In genomic region chr11:20050551-20051333, GRCh38 we compare ENCODE assay signal across 15 cellular contexts.
DNase-seq lines count a peak whose midpoint lies in the region; ATAC-seq, FAIRE-seq and TF ChIP-seq lines count a peak whose summit lies in the region.
"Had no signal": no experiment of that assay in that cellular context is flagged by ENCODE, and none has a peak within 500 bp of the region (broad histone marks: within the 10 kb centered on the region; RNA-seq: fewer than 3 reads in every experiment).

No MANE protein-coding gene starts in this region.

- H3K4ac ChIP-seq in mesenchymal stem cell (ENCODE audit: low read depth in 1 of 2, low read length in 2 of 2), result no peak overlapping the region

- intact Hi-C loops in left ventricle myocardium superior (cut with micrococcal nuclease), result no loop called here
- intact Hi-C loops in body of pancreas (cut with DNase I), result no loop called here

- H4K91ac ChIP-seq in mesenchymal stem cell (ENCODE audit: low read length), result no peak overlapping the region

- H2AK5ac ChIP-seq in mesenchymal stem cell (ENCODE audit: low read length, severe bottlenecking), result peak overlapping the region; percentile 71

- H2BK12ac ChIP-seq in mesenchymal stem cell (ENCODE audit: low read length in 2 of 2), result no peak overlapping the region

- peak; percentile 58 for FAIRE-seq in bronchial epithelial cell (lab: Jason Lieb, UNC)
- FAIRE-seq: K562 had no signal

- no peak overlapping the region for H3K4me2 ChIP-seq in mesenchymal stem cell (ENCODE audit: low read length, poor library complexity, severe bottlenecking)

- DNase-seq in cardiac muscle cell (ENCODE audit: low read depth in 1 of 2, low spot score in 1 of 2) (peak in 1 of 2 donors; percentile 35), left ventricle myocardium superior (no peak), bronchial epithelial cell (ENCODE audit: low read depth) (peak; percentile 92), mesenchymal stem cell (no peak), upper lobe of left lung (no peak), NCI-H146 treated with DMSO at 0.1 percent for 48 hours (lab: John Stamatoyannopoulos, UW; ENCODE audit: unreplicated experiment) (no peak), body of pancreas (no peak)
- DNase-seq in activated naive CD4-positive, alpha-beta T cell treated with Interleukin-2 at 50 U/mL for 16 hours, result no peak
- DNase-seq: activated CD8-positive, alpha-beta T cell treated with anti-CD3 and anti-CD28 coated beads for 36 hours; activated gamma-delta T cell; COR-L47; NCI-H2081; SHP77 treated with DMSO at 0.1 percent for 48 hours had no signal

- WGBS in mesenchymal stem cell, result 80% methylated on average over 9 of the region's 9 CpGs
- 79 to 86% methylated on average over 9 of the region's 9 CpGs for WGBS in upper lobe of left lung, 2 donors
- WGBS in body of pancreas, 2 donors, result 84 to 88% methylated on average over 9 of the region's 9 CpGs

- H3K27me3 ChIP-seq in cardiac muscle cell (no peaks in the 10 kb centered on the region), bronchial epithelial cell (ENCODE audit: control insufficient read depth, insufficient read depth, low read length) (no peaks in the 10 kb centered on the region), mesenchymal stem cell (ENCODE audit: control insufficient read depth in 1 of 2, insufficient read depth in 1 of 2, low read length in 2 of 2) (no peaks in the 10 kb centered on the region), upper lobe of left lung (no peaks in the 10 kb centered on the region), body of pancreas (no peaks in the 10 kb centered on the region)

- H2AFZ ChIP-seq in mesenchymal stem cell (ENCODE audit: low read depth, low read length), result no peak overlapping the region

- H3K36me3 ChIP-seq in cardiac muscle cell (peaks cover 80% of the 10 kb centered on the region), bronchial epithelial cell (ENCODE audit: control insufficient read depth, insufficient read depth, low read length) (peaks cover 10% of the 10 kb centered on the region), mesenchymal stem cell (ENCODE audit: control insufficient read depth in 1 of 2, insufficient read depth in 2 of 2, low read depth in 1 of 2, low read length in 2 of 2) (peaks cover 17 to 91% of the 10 kb centered on the region in 2 experiments), upper lobe of left lung (peaks cover 0 to 37% (median 7%) of the 10 kb centered on the region in 4 donors), body of pancreas (replicated peaks in 1 of 2; ENCODE audit: insufficient read depth in 1 of 2, low read depth in 2 of 2) (peaks cover 0 to 15% of the 10 kb centered on the region in 2 donors)

- H4K8ac ChIP-seq in mesenchymal stem cell (ENCODE audit: low read length), result no peak overlapping the region

- H3K27ac ChIP-seq in cardiac muscle cell, result peak overlapping the region; percentile 93
- H3K27ac ChIP-seq in mesenchymal stem cell (ENCODE audit: low read length, poor library complexity, severe bottlenecking), result peak overlapping the region; percentile 29
- peak overlapping the region in 3 of 4 donors; percentile 19 to 50 (median 37) for H3K27ac ChIP-seq in upper lobe of left lung
- no peak overlapping the region for H3K27ac ChIP-seq in body of pancreas

- peaks cover 2% of the 10 kb centered on the region for H3K79me1 ChIP-seq in mesenchymal stem cell (replicated peaks; ENCODE audit: low read length, poor library complexity, severe bottlenecking)

- no peak for TF ChIP-seq EP300 in upper lobe of left lung (IDR thresholded peaks at IDR 0.05)

- no peak for TF ChIP-seq CTCF in cardiac muscle cell (IDR thresholded peaks at IDR 0.05; ENCODE audit: low read depth, low read length)
- TF ChIP-seq CTCF in bronchial epithelial cell (IDR thresholded peaks at IDR 0.05; ENCODE audit: insufficient read depth, low read length, severe bottlenecking), result no peak
- TF ChIP-seq CTCF in upper lobe of left lung (IDR thresholded peaks at IDR 0.05), result no peak
- TF ChIP-seq CTCF in body of pancreas (IDR thresholded peaks at IDR 0.05), result no peak

- H2BK15ac ChIP-seq in mesenchymal stem cell (ENCODE audit: low read depth, poor library complexity, severe bottlenecking), result no peak overlapping the region

- H3K14ac ChIP-seq in mesenchymal stem cell (ENCODE audit: low read length in 2 of 2), result no peak overlapping the region

- ATAC-seq in left ventricle myocardium superior (no peak), upper lobe of left lung (ENCODE audit: low FRiP score in 2 of 2) (peak in 1 of 2 donors; percentile 76), body of pancreas (no peak)
- ATAC-seq: activated CD8-positive, alpha-beta T cell treated with anti-CD3 and anti-CD28 coated beads for 36 hours; K562 had no signal

- no peak overlapping the region for H2BK5ac ChIP-seq in mesenchymal stem cell (ENCODE audit: low read depth, low read length, poor library complexity, severe bottlenecking)

- H3K4me3 ChIP-seq in cardiac muscle cell (no peak overlapping the region), bronchial epithelial cell (ENCODE audit: low read depth, low read length) (no peak overlapping the region), mesenchymal stem cell (ENCODE audit: insufficient read depth in 1 of 2, low read depth in 1 of 2, low read length in 2 of 2) (no peak overlapping the region), upper lobe of left lung (no peak overlapping the region), body of pancreas (no peak overlapping the region)
- H3K4me3 ChIP-seq: K562, skin epidermis had no signal

- H3K23ac ChIP-seq in mesenchymal stem cell (ENCODE audit: low read length in 2 of 2), result no peak overlapping the region

- H3K9me3 ChIP-seq in cardiac muscle cell (ENCODE audit: low read depth), result no peaks in the 10 kb centered on the region
- H3K9me3 ChIP-seq in mesenchymal stem cell (ENCODE audit: control insufficient read depth, low read length), result no peaks in the 10 kb centered on the region
- H3K9me3 ChIP-seq in upper lobe of left lung, result no peaks in the 10 kb centered on the region
- H3K9me3 ChIP-seq in body of pancreas, result no peaks in the 10 kb centered on the region

- H3K4me1 ChIP-seq in cardiac muscle cell (ENCODE audit: low read depth) (peaks cover 71% of the 10 kb centered on the region), mesenchymal stem cell (ENCODE audit: control insufficient read depth, insufficient read depth, low read depth, low read length) (peaks cover 12% of the 10 kb centered on the region), upper lobe of left lung (no peaks in the 10 kb centered on the region), body of pancreas (peaks cover 13% of the 10 kb centered on the region)

- H3K9ac ChIP-seq in mesenchymal stem cell (ENCODE audit: low read length), result no peak overlapping the region

- no peak overlapping the region for H3K18ac ChIP-seq in mesenchymal stem cell (ENCODE audit: low read depth in 1 of 2, low read length in 2 of 2)

- TF ChIP-seq POLR2A in upper lobe of left lung (IDR thresholded peaks at IDR 0.05) (no peak), body of pancreas (IDR thresholded peaks at IDR 0.05) (no peak)

- no peak overlapping the region for H2BK120ac ChIP-seq in mesenchymal stem cell (ENCODE audit: low read depth, low read length)

Comparison
In these comparisons a context has a peak if more than half of its experiments do, and no peak if none do; other contexts are left out.
1. H3K27ac ChIP-seq: peak in cardiac muscle cell (single experiment), mesenchymal stem cell (single experiment) and upper lobe of left lung (3 of 4); none in body of pancreas (0 of 4).